15 cellular contexts compared by ENCODE assay signal in the genomic region with DNA sequence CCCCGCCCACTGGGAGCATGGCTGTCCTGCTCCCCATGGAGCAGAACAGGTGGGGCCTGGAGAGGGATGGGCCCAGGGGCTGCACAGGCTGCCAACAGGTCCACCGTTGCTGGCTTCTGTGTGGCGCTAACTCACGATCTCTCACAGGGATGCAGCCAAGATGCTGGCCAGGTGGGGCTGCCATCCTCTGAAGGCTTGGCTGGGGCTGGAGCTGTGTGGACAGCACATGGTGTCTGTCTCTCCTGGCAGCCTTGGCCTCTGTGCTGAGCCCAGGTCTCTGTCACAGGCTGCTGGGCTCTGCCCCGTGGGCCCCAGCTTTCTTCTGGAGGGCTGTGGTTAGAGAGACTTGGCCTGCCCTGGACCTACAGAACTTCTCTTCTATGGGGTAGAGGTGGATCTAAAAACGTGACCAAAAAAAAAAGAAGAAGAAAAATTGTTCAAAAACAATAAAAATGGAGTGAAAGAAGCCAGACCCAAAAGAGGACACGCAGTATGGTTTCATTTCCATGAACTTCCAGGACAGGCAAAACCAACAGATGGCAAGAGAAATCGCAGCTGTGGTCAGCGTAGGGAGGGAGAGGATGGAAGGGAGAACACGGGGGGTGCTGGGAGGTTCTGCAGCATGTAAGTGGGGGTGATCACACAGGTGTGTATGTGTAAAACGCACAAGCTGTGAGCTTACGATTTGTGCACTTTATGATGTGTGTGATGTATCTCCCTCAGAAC. TPM values are rescaled to one million over a fixed set of nuclear protein-coding genes. Genes with fewer than 3 reads are reported as not detected.
A peak's percentile ranks its signal among the peaks of the same experiment; 100 is the strongest.
DNase-seq lines count a peak whose midpoint lies in the region; ATAC-seq, FAIRE-seq and TF ChIP-seq lines count a peak whose summit lies in the region.
"Had no signal": no experiment of that assay in that cellular context is flagged by ENCODE, and none has a peak within 500 bp of the region (broad histone marks: within the 10 kb centered on the region; RNA-seq: fewer than 3 reads in every experiment).

No MANE protein-coding gene starts in this region.

- no peak overlapping the region for H3K9ac ChIP-seq in kidney (ENCODE audit: low read length in 2 of 2)
- H3K9ac ChIP-seq: neural progenitor cell, SK-N-SH had no signal

- H3K4me1 Mint-ChIP-seq in CD4-positive, alpha-beta T cell (ENCODE audit: low read depth): peaks cover 30% of the 10 kb centered on the region
- peaks cover 30% of the 10 kb centered on the region for H3K4me1 Mint-ChIP-seq in T-helper 17 cell

- H3K36me3 ChIP-seq in kidney (ENCODE audit: control insufficient read depth in 1 of 2, insufficient read depth in 2 of 2, low read length in 2 of 2) (no peaks in the 10 kb centered on the region), HAP-1 (replicated peaks) (no peaks in the 10 kb centered on the region)
- H3K36me3 ChIP-seq: neural progenitor cell, right atrium auricular region had no signal

- H3K27me3 Mint-ChIP-seq in CD4-positive, alpha-beta T cell: no peaks in the 10 kb centered on the region
- H3K27me3 Mint-ChIP-seq in T-helper 17 cell: no peaks in the 10 kb centered on the region

- H3K27ac ChIP-seq in CD4-positive, alpha-beta T cell (ENCODE audit: low read depth, low read length): no peak overlapping the region
- H3K27ac ChIP-seq in kidney (ENCODE audit: low read depth in 2 of 2, low read length in 2 of 2): no peak overlapping the region
- H3K27ac ChIP-seq: C4-2B, neural progenitor cell, right atrium auricular region had no signal

- intact Hi-C loops in CD4-positive, alpha-beta T cell (cut with DNase I, micrococcal nuclease): no loop called here
- intact Hi-C loops in kidney (cut with DNase I): no loop called here

- no peak for TF ChIP-seq POLR2A in GM12891 (IDR thresholded peaks at IDR 0.05; ENCODE audit: low read depth, low read length)

- no peaks in the 10 kb centered on the region for H3K27me3 ChIP-seq in CD4-positive, alpha-beta T cell (ENCODE audit: control insufficient read depth, insufficient read depth, low read length)
- no peaks in the 10 kb centered on the region for H3K27me3 ChIP-seq in HAP-1 (ENCODE audit: low read depth)
- H3K27me3 ChIP-seq: neural progenitor cell, right atrium auricular region had no signal

- peak overlapping the region; percentile 67 for H3K27ac Mint-ChIP-seq in CD4-positive, alpha-beta T cell
- H3K27ac Mint-ChIP-seq in T-helper 17 cell: peak overlapping the region; percentile 67
- H3K27ac Mint-ChIP-seq: neural progenitor cell, type B pancreatic cell had no signal

- TF ChIP-seq CTCF in CD4-positive, alpha-beta T cell (IDR thresholded peaks at IDR 0.05): no peak
- TF ChIP-seq CTCF in kidney (IDR thresholded peaks at IDR 0.05; ENCODE audit: borderline replicate concordance, extremely low read depth, insufficient read depth): no peak

- FAIRE-seq in GM12891 (lab: Jason Lieb, UNC) (peak; percentile 85), kidney (lab: Jason Lieb, UNC) (no peak)
- FAIRE-seq: astrocyte had no signal

- peak; percentile 14 for ATAC-seq in CD4-positive, alpha-beta T cell (ENCODE audit: poor library complexity)
- ATAC-seq in T-helper 17 cell (no peak), GM18861 (IDR thresholded peaks at IDR 0.05; ENCODE audit: unreplicated experiment) (no peak)

- H3K4me3 ChIP-seq in kidney (ENCODE audit: low read length in 2 of 2) (no peak overlapping the region), HAP-1 (no peak overlapping the region)
- H3K4me3 ChIP-seq: lung, neural progenitor cell, right atrium auricular region had no signal

- H3K4me1 ChIP-seq in kidney (ENCODE audit: control insufficient read depth in 1 of 2, insufficient read depth in 1 of 2, low read depth in 1 of 2, low read length in 2 of 2) (no peaks in the 10 kb centered on the region), HAP-1 (no peaks in the 10 kb centered on the region)
- H3K4me1 ChIP-seq: right atrium auricular region had no signal

- in situ Hi-C loops in HAP-1 (cut with MboI; ENCODE audit: low sequenced_read_pairs): no loop called here

- no peaks in the 10 kb centered on the region for H3K9me3 Mint-ChIP-seq in CD4-positive, alpha-beta T cell
- H3K9me3 Mint-ChIP-seq: neural progenitor cell, type B pancreatic cell had no signal

- H3K36me3 Mint-ChIP-seq in CD4-positive, alpha-beta T cell (ENCODE audit: low read depth): peaks cover 34% of the 10 kb centered on the region
- H3K36me3 Mint-ChIP-seq in T-helper 17 cell (ENCODE audit: low read depth): peaks cover 4% of the 10 kb centered on the region
- H3K36me3 Mint-ChIP-seq: neural progenitor cell, type B pancreatic cell had no signal

- H3K9me3 ChIP-seq in CD4-positive, alpha-beta T cell (ENCODE audit: control insufficient read depth, low read length): no peaks in the 10 kb centered on the region
- H3K9me3 ChIP-seq in T-helper 17 cell (ENCODE audit: control insufficient read depth, low read length, poor library complexity, severe bottlenecking) (no peaks in the 10 kb centered on the region), kidney (ENCODE audit: control insufficient read depth in 1 of 2, low read length in 2 of 2) (no peaks in the 10 kb centered on the region), HAP-1 (no peaks in the 10 kb centered on the region)
- H3K9me3 ChIP-seq: right atrium auricular region, SK-N-SH had no signal

- CTCF ChIA-PET in CD4-positive, alpha-beta T cell (lab: Charles Lee): no interaction called here

- DNase-seq in CD4-positive, alpha-beta T cell: no peak
- no peak for DNase-seq in GM12891 (ENCODE audit: insufficient read length, low spot score)
- no peak for DNase-seq in T-helper 17 cell
- peak; percentile 61 for DNase-seq in kidney
- DNase-seq in NCI-H82 treated with DMSO at 0.1 percent for 48 hours (lab: John Stamatoyannopoulos, UW; ENCODE audit: unreplicated experiment): no peak
- no peak for DNase-seq in HAP-1 (ENCODE audit: low spot score in 2 of 2)
- DNase-seq: NCI-H1048 had no signal

- POLR2A ChIA-PET in CD4-positive, alpha-beta T cell (lab: Charles Lee): interaction anchor here (0.8 to 1.6 kb wide), 2 partner anchors 10 to 12 kb away, joined by 3 to 9 read pairs; a partner anchor contains a TSS

- peak overlapping the region; percentile 62 for H3K4me3 Mint-ChIP-seq in CD4-positive, alpha-beta T cell
- H3K4me3 Mint-ChIP-seq in T-helper 17 cell: peak overlapping the region; percentile 81
- H3K4me3 Mint-ChIP-seq: neural progenitor cell, type B pancreatic cell had no signal

TF ChIP-seq in GM12891, 5 proteins besides CTCF, POLR2A, EP300 and RAD21:
- TF ChIP-seq PAX5 (IDR thresholded peaks at IDR 0.05; ENCODE audit: insufficient read depth, low read length, severe bottlenecking): no peak
- TF ChIP-seq TAF1 (IDR thresholded peaks at IDR 0.05; ENCODE audit: low read depth, low read length): no peak
- TF ChIP-seq POU2F2 (IDR thresholded peaks at IDR 0.05; ENCODE audit: low read depth, low read length): no peak
- no peak for TF ChIP-seq SPI1 (IDR thresholded peaks at IDR 0.05; ENCODE audit: low read depth, low read length)
- TF ChIP-seq POLR2AphosphoS5 (IDR thresholded peaks at IDR 0.05; ENCODE audit: low read depth, low read length): no peak

RNA-seq across cellular contexts. Expression of a gene that starts 12.2 kb away (rescaled TPM):
- 100 to 1,000 TPM; 142 to 146 TPM for total RNA-seq in CD4-positive, alpha-beta T cell
- 80.4 TPM for polyA plus RNA-seq in GM12891 (2012; ENCODE audit: low read depth, missing spikeins)
- total RNA-seq in T-helper 17 cell: 10 to 100 TPM; 89.1 to 94.7 TPM
- total RNA-seq in kidney: 20.9 TPM
- polyA plus RNA-seq in kidney (ENCODE audit: insufficient read depth, low read depth, low replicate concordance): 2.5 TPM
